Comparison of ENCODE assay signal across 36 cellular contexts in genomic region chr4:89329280-89329679, GRCh38.
"Had no signal": no experiment of that assay in that cellular context is flagged by ENCODE, and none has a peak within 500 bp of the region (broad histone marks: within the 10 kb centered on the region; RNA-seq: fewer than 3 reads in every experiment).

No MANE protein-coding gene starts in this region.

- DNase-seq: activated CD4-positive, alpha-beta memory T cell treated with anti-CD3 and anti-CD28 coated beads, Interleukin-2, amount 10 ng/mL, durations not matched to agents 7 days and 5 days; activated CD4-positive, alpha-beta T cell treated with anti-CD3 and anti-CD28 coated beads for 1 hour; activated CD4-positive, alpha-beta T cell treated with anti-CD3 and anti-CD28 coated beads for 36 hours; activated CD4-positive, alpha-beta T cell treated with anti-CD3 and anti-CD28 coated beads for 48 hours; activated CD4-positive, alpha-beta T cell treated with anti-CD3 and anti-CD28 coated beads, Interleukin-2, amount 10 ng/mL, durations not matched to agents 7 days and 5 days; activated CD4-positive, alpha-beta T cell treated with anti-CD3 and anti-CD28 coated beads, Interleukin-2, amount 50 U/mL, for 48 hours; activated CD4-positive, CD25-positive, alpha-beta regulatory T cell; activated CD8-positive, alpha-beta memory T cell treated with anti-CD3 and anti-CD28 coated beads for 24 hours; activated CD8-positive, alpha-beta memory T cell treated with anti-CD3 and anti-CD28 coated beads, Interleukin-2, amount 10 ng/mL, durations not matched to agents 7 days and 5 days; activated CD8-positive, alpha-beta memory T cell treated with anti-CD3 and anti-CD28 coated beads, Interleukin-2, amount 50 U/mL, for 48 hours; activated CD8-positive, alpha-beta T cell treated with anti-CD3 and anti-CD28 coated beads, Interleukin-2, amount 10 ng/mL, durations not matched to agents 7 days and 5 days; activated effector memory CD4-positive, alpha-beta T cell treated with anti-CD3 and anti-CD28 coated beads, Interleukin-2, amount 50 U/mL, for 16 hours; activated gamma-delta T cell treated with Interleukin-2 at 50 U/mL for 16 hours; activated naive CD4-positive, alpha-beta T cell; activated naive CD4-positive, alpha-beta T cell treated with anti-CD3 and anti-CD28 coated beads for 36 hours; activated naive CD4-positive, alpha-beta T cell treated with anti-CD3 and anti-CD28 coated beads, Interleukin-2, amount 50 U/mL, for 16 hours; activated naive CD8-positive, alpha-beta T cell treated with anti-CD3 and anti-CD28 coated beads for 36 hours; activated T-cell treated with anti-CD3 and anti-CD28 coated beads, Interleukin-2, amount 50 U/mL, for 24 hours; activated T-cell treated with anti-CD3 and anti-CD28 coated beads, Interleukin-2, amount 50 U/mL, for 72 hours; adrenal gland; amniotic stem cell; aorta; body of pancreas; brain microvascular endothelial cell; central memory CD4-positive, alpha-beta T cell; T-helper 1 cell; T-helper 2 cell; T-helper 9 cell had no signal

- H3K36me3 ChIP-seq: adrenal gland, brain microvascular endothelial cell, breast epithelium had no signal

- H3K36me3 Mint-ChIP-seq: activated naive CD4-positive, alpha-beta T cell treated with anti-CD3 and anti-CD28 coated beads, Interleukin-2, amount 50 U/mL, for 72 hours had no signal

- H3K9me3 ChIP-seq: adrenal gland, body of pancreas, breast epithelium had no signal

- H3K27ac ChIP-seq: adrenal gland, body of pancreas, brain microvascular endothelial cell, breast epithelium, VCaP had no signal

- ATAC-seq: activated CD4-positive, alpha-beta T cell treated with anti-CD3 and anti-CD28 coated beads for 36 hours; activated CD4-positive, CD25-positive, alpha-beta regulatory T cell treated with anti-CD3 and anti-CD28 coated beads, Interleukin-2, amount 50 U/mL, for 24 hours; activated CD8-positive, alpha-beta memory T cell treated with anti-CD3 and anti-CD28 coated beads, Interleukin-2, amount 10 ng/mL, durations not matched to agents 7 days and 5 days; activated CD8-positive, alpha-beta T cell treated with anti-CD3 and anti-CD28 coated beads, Interleukin-2, amount 10 ng/mL, durations not matched to agents 7 days and 5 days; activated naive CD4-positive, alpha-beta T cell treated with anti-CD3 and anti-CD28 coated beads, Interleukin-2, amount 50 U/mL, for 72 hours; activated T-cell treated with anti-CD3 and anti-CD28 coated beads, Interleukin-2, amount 50 U/mL, for 72 hours; activated T-helper 17 cell treated with anti-CD3 and anti-CD28 coated beads, Interleukin-2, amount 50 U/mL, for 72 hours; body of pancreas had no signal

- H3K4me3 ChIP-seq: adrenal gland, body of pancreas, breast epithelium had no signal

- H3K27ac Mint-ChIP-seq: activated CD4-positive, alpha-beta memory T cell treated with anti-CD3 and anti-CD28 coated beads, Interleukin-2, amount 10 ng/mL, durations not matched to agents 7 days and 5 days; activated CD4-positive, alpha-beta T cell treated with anti-CD3 and anti-CD28 coated beads for 36 hours; activated CD4-positive, alpha-beta T cell treated with anti-CD3 and anti-CD28 coated beads, Interleukin-2, amount 10 ng/mL, durations not matched to agents 7 days and 5 days; activated CD8-positive, alpha-beta memory T cell treated with anti-CD3 and anti-CD28 coated beads, Interleukin-2, amount 10 ng/mL, durations not matched to agents 7 days and 5 days; activated CD8-positive, alpha-beta T cell treated with anti-CD3 and anti-CD28 coated beads, Interleukin-2, amount 10 ng/mL, durations not matched to agents 7 days and 5 days; activated naive CD4-positive, alpha-beta T cell treated with anti-CD3 and anti-CD28 coated beads for 36 hours; activated naive CD4-positive, alpha-beta T cell treated with anti-CD3 and anti-CD28 coated beads, Interleukin-2, amount 50 U/mL, for 72 hours; activated naive CD8-positive, alpha-beta T cell treated with anti-CD3 and anti-CD28 coated beads for 36 hours; activated T-cell treated with anti-CD3 and anti-CD28 coated beads, Interleukin-2, amount 50 U/mL, for 24 hours; activated T-cell treated with anti-CD3 and anti-CD28 coated beads, Interleukin-2, amount 50 U/mL, for 72 hours; activated T-helper 1 cell treated with anti-CD3 and anti-CD28 coated beads, Interleukin-12 subunit alpha, Interleukin-12 subunit beta, Interleukin-2, Interleukin-4 antibody, amounts not matched to agents 30 ng/mL and 10 ng/mL and 1 ng/mL, durations not matched to agents 14 hours and 24 hours and 36 hours; activated T-helper 17 cell treated with anti-CD3 and anti-CD28 coated beads, Interleukin-2, amount 50 U/mL, for 72 hours; T-helper 1 cell treated with Interleukin-12 subunit alpha and Interleukin-12 subunit beta and Interleukin-4 antibody, amounts not matched to agents 30 μg/mL and 1 μg/mL, for 36 hours; T-helper 2 cell treated with Interferon-gamma antibody and Interleukin-4, amounts not matched to agents 5 μg/mL and 100 μg/mL, for 36 hours had no signal

- H3K4me3 Mint-ChIP-seq: activated CD4-positive, alpha-beta memory T cell treated with anti-CD3 and anti-CD28 coated beads, Interleukin-2, amount 10 ng/mL, durations not matched to agents 7 days and 5 days; activated CD4-positive, alpha-beta T cell treated with anti-CD3 and anti-CD28 coated beads for 36 hours; activated CD4-positive, alpha-beta T cell treated with anti-CD3 and anti-CD28 coated beads, Interleukin-2, amount 10 ng/mL, durations not matched to agents 7 days and 5 days; activated CD8-positive, alpha-beta memory T cell treated with anti-CD3 and anti-CD28 coated beads, Interleukin-2, amount 10 ng/mL, durations not matched to agents 7 days and 5 days; activated CD8-positive, alpha-beta T cell treated with anti-CD3 and anti-CD28 coated beads, Interleukin-2, amount 10 ng/mL, durations not matched to agents 7 days and 5 days; activated naive CD4-positive, alpha-beta T cell treated with anti-CD3 and anti-CD28 coated beads for 36 hours; activated naive CD8-positive, alpha-beta T cell treated with anti-CD3 and anti-CD28 coated beads for 36 hours; activated T-cell treated with anti-CD3 and anti-CD28 coated beads, Interleukin-2, amount 50 U/mL, for 24 hours; activated T-cell treated with anti-CD3 and anti-CD28 coated beads, Interleukin-2, amount 50 U/mL, for 72 hours; activated T-helper 1 cell treated with anti-CD3 and anti-CD28 coated beads, Interleukin-12 subunit alpha, Interleukin-12 subunit beta, Interleukin-2, Interleukin-4 antibody, amounts not matched to agents 30 ng/mL and 10 ng/mL and 1 ng/mL, durations not matched to agents 14 hours and 24 hours and 36 hours; activated T-helper 17 cell treated with anti-CD3 and anti-CD28 coated beads, Interleukin-2, amount 50 U/mL, for 72 hours; T-helper 1 cell treated with Interleukin-12 subunit alpha and Interleukin-12 subunit beta and Interleukin-4 antibody, amounts not matched to agents 30 μg/mL and 1 μg/mL, for 36 hours; T-helper 2 cell treated with Interferon-gamma antibody and Interleukin-4, amounts not matched to agents 5 μg/mL and 100 μg/mL, for 36 hours had no signal

- H3K4me1 ChIP-seq: adrenal gland, breast epithelium had no signal

- H3K27me3 Mint-ChIP-seq: activated CD4-positive, alpha-beta memory T cell treated with anti-CD3 and anti-CD28 coated beads, Interleukin-2, amount 10 ng/mL, durations not matched to agents 7 days and 5 days; activated CD4-positive, alpha-beta T cell treated with anti-CD3 and anti-CD28 coated beads for 36 hours; activated CD4-positive, alpha-beta T cell treated with anti-CD3 and anti-CD28 coated beads, Interleukin-2, amount 10 ng/mL, durations not matched to agents 7 days and 5 days; activated CD8-positive, alpha-beta memory T cell treated with anti-CD3 and anti-CD28 coated beads, Interleukin-2, amount 10 ng/mL, durations not matched to agents 7 days and 5 days; activated naive CD8-positive, alpha-beta T cell treated with anti-CD3 and anti-CD28 coated beads for 36 hours; activated T-cell treated with anti-CD3 and anti-CD28 coated beads, Interleukin-2, amount 50 U/mL, for 24 hours; activated T-helper 17 cell treated with anti-CD3 and anti-CD28 coated beads, Interleukin-2, amount 50 U/mL, for 72 hours had no signal

- H3K27me3 ChIP-seq: adrenal gland, body of pancreas, brain microvascular endothelial cell, breast epithelium had no signal
